8 cellular contexts compared by ENCODE assay signal in the genomic region with DNA sequence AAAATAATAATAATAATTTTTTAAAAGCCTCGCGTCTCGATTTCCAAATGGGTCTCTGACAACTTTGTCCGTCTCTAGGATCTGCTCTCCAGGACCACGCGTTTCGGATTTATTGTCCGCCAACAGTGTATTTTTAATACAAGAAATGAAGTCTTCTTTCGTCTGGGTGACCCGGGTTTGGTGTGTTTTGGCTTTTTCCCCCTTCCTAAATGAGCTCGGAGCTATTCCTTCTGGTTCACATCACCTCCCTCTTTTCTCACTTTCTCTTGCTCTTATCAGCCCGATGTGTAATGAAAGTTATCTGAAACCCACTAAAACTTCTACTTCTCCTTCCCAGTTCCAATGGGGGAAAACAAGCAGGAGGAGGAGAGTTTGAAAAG.
DNase-seq lines count a peak whose midpoint lies in the region; ATAC-seq lines count a peak whose summit lies in the region.

No MANE protein-coding gene starts in this region.

- no peaks in the 10 kb centered on the region for H3K36me3 ChIP-seq in iPS DF 6.9 (ENCODE audit: control insufficient read depth, insufficient read depth, low read length)

- POLR2A ChIA-PET in activated CD4-positive, alpha-beta T cell treated with anti-CD3 and anti-CD28 coated beads, Interleukin-2, amount 10 ng/mL, durations not matched to agents 7 days and 5 days (lab: Charles Lee), result no interaction called here
- POLR2A ChIA-PET in activated CD8-positive, alpha-beta T cell treated with anti-CD3 and anti-CD28 coated beads, Interleukin-2, amount 10 ng/mL, durations not matched to agents 7 days and 5 days (lab: Charles Lee), result interaction anchor here (0.5 kb wide), 1 partner anchor 183 kb away, joined by 3 read pairs; no protein-coding TSS in a partner anchor

- H3K27me3 ChIP-seq in iPS DF 6.9 (ENCODE audit: control insufficient read depth, insufficient read depth, low read length), result peaks cover 14% of the 10 kb centered on the region

- no peak for DNase-seq in activated CD4-positive, alpha-beta T cell treated with anti-CD3 and anti-CD28 coated beads, Interleukin-2, amount 10 ng/mL, durations not matched to agents 7 days and 5 days
- no peak for DNase-seq in activated CD4-positive, alpha-beta T cell treated with anti-CD3 and anti-CD28 coated beads, Interleukin-2, amount 50 U/mL, for 1 hour
- no peak for DNase-seq in activated CD8-positive, alpha-beta T cell treated with anti-CD3 and anti-CD28 coated beads, Interleukin-2, amount 10 ng/mL, durations not matched to agents 7 days and 5 days
- DNase-seq in iPS DF 6.9 (ENCODE audit: low read depth, low spot score) (no peak), KBM-7 (no peak), NCI-H2081 treated with DMSO at 0.1 percent for 48 hours (lab: John Stamatoyannopoulos, UW) (no peak)
- DNase-seq in stimulated activated naive B cell treated with anti-CD40 and anti-IgM and Interleukin-4, amounts not matched to agents 10 μg/mL and 1 μg/mL and 100 μg/mL, for 72 hours, result no peak

- H3K4me3 Mint-ChIP-seq in activated CD4-positive, alpha-beta T cell treated with anti-CD3 and anti-CD28 coated beads, Interleukin-2, amount 10 ng/mL, durations not matched to agents 7 days and 5 days, result peak overlapping the region; percentile 45
- peak overlapping the region; percentile 65 for H3K4me3 Mint-ChIP-seq in activated CD8-positive, alpha-beta T cell treated with anti-CD3 and anti-CD28 coated beads, Interleukin-2, amount 10 ng/mL, durations not matched to agents 7 days and 5 days
- peak overlapping the region; percentile 77 to 78 for H3K4me3 Mint-ChIP-seq in stimulated activated naive B cell treated with anti-CD40 and anti-IgM and Interleukin-4, amounts not matched to agents 10 μg/mL and 1 μg/mL and 100 μg/mL, for 72 hours

- WGBS in iPS DF 6.9 (ENCODE audit: insufficient coverage, insufficient read length), result no CpG with 5 or more reads among the region's 12 CpGs

- peaks cover 18% of the 10 kb centered on the region for H3K4me1 Mint-ChIP-seq in activated CD4-positive, alpha-beta T cell treated with anti-CD3 and anti-CD28 coated beads, Interleukin-2, amount 10 ng/mL, durations not matched to agents 7 days and 5 days
- peaks cover 23% of the 10 kb centered on the region for H3K4me1 Mint-ChIP-seq in activated CD8-positive, alpha-beta T cell treated with anti-CD3 and anti-CD28 coated beads, Interleukin-2, amount 10 ng/mL, durations not matched to agents 7 days and 5 days (ENCODE audit: low read depth)
- peaks cover 13 to 28% of the 10 kb centered on the region in 2 donors for H3K4me1 Mint-ChIP-seq in stimulated activated naive B cell treated with anti-CD40 and anti-IgM and Interleukin-4, amounts not matched to agents 10 μg/mL and 1 μg/mL and 100 μg/mL, for 72 hours

- H3K27ac Mint-ChIP-seq in activated CD4-positive, alpha-beta T cell treated with anti-CD3 and anti-CD28 coated beads, Interleukin-2, amount 10 ng/mL, durations not matched to agents 7 days and 5 days, result no peak overlapping the region
- H3K27ac Mint-ChIP-seq in activated CD8-positive, alpha-beta T cell treated with anti-CD3 and anti-CD28 coated beads, Interleukin-2, amount 10 ng/mL, durations not matched to agents 7 days and 5 days, result no peak overlapping the region
- peak overlapping the region; percentile 63 for H3K27ac Mint-ChIP-seq in stimulated activated naive B cell treated with anti-CD40 and anti-IgM and Interleukin-4, amounts not matched to agents 10 μg/mL and 1 μg/mL and 100 μg/mL, for 72 hours

- in situ Hi-C loops in KBM-7 (cut with MboI; ENCODE audit: low pct_unique_long_range_greater_than_20kb, low sequenced_read_pairs), result loop anchor here (25.0 kb wide), 1 partner anchor 515 kb away; a partner anchor contains a TSS

- no peaks in the 10 kb centered on the region for H3K9me3 Mint-ChIP-seq in activated CD4-positive, alpha-beta T cell treated with anti-CD3 and anti-CD28 coated beads, Interleukin-2, amount 10 ng/mL, durations not matched to agents 7 days and 5 days
- no peaks in the 10 kb centered on the region for H3K9me3 Mint-ChIP-seq in activated CD8-positive, alpha-beta T cell treated with anti-CD3 and anti-CD28 coated beads, Interleukin-2, amount 10 ng/mL, durations not matched to agents 7 days and 5 days (ENCODE audit: insufficient read depth)
- no peaks in the 10 kb centered on the region for H3K9me3 Mint-ChIP-seq in stimulated activated naive B cell treated with anti-CD40 and anti-IgM and Interleukin-4, amounts not matched to agents 10 μg/mL and 1 μg/mL and 100 μg/mL, for 72 hours

- no peaks in the 10 kb centered on the region for H3K4me1 ChIP-seq in iPS DF 6.9 (ENCODE audit: control insufficient read depth, insufficient read depth, low read length)

- H3K27ac ChIP-seq in iPS DF 6.9 (ENCODE audit: low read length), result no peak overlapping the region

- peaks cover 75% of the 10 kb centered on the region for H3K27me3 Mint-ChIP-seq in activated CD4-positive, alpha-beta T cell treated with anti-CD3 and anti-CD28 coated beads, Interleukin-2, amount 10 ng/mL, durations not matched to agents 7 days and 5 days
- peaks cover 66% of the 10 kb centered on the region for H3K27me3 Mint-ChIP-seq in activated CD8-positive, alpha-beta T cell treated with anti-CD3 and anti-CD28 coated beads, Interleukin-2, amount 10 ng/mL, durations not matched to agents 7 days and 5 days (ENCODE audit: low read depth)
- H3K27me3 Mint-ChIP-seq in stimulated activated naive B cell treated with anti-CD40 and anti-IgM and Interleukin-4, amounts not matched to agents 10 μg/mL and 1 μg/mL and 100 μg/mL, for 72 hours, result peaks cover 55 to 60% of the 10 kb centered on the region in 2 donors

- H3K4me3 ChIP-seq in iPS DF 6.9 (ENCODE audit: low read length), result peak overlapping the region; percentile 67; the same call in 1 of the 2 replicates

- no peaks in the 10 kb centered on the region for H3K9me3 ChIP-seq in iPS DF 6.9 (ENCODE audit: control insufficient read depth, insufficient read depth, low read length)

- CTCF ChIA-PET in activated CD4-positive, alpha-beta T cell treated with anti-CD3 and anti-CD28 coated beads, Interleukin-2, amount 10 ng/mL, durations not matched to agents 7 days and 5 days (lab: Charles Lee), result interaction anchor here (3.1 kb wide), 1 partner anchor 522 kb away, joined by 18 read pairs; no protein-coding TSS in a partner anchor
- CTCF ChIA-PET in activated CD8-positive, alpha-beta T cell treated with anti-CD3 and anti-CD28 coated beads, Interleukin-2, amount 10 ng/mL, durations not matched to agents 7 days and 5 days (lab: Charles Lee), result interaction anchor here (0.9 to 6.2 kb wide), 2 partner anchors 9 to 522 kb away, joined by 3 to 57 read pairs; no protein-coding TSS in a partner anchor

- H3K36me3 Mint-ChIP-seq in activated CD4-positive, alpha-beta T cell treated with anti-CD3 and anti-CD28 coated beads, Interleukin-2, amount 10 ng/mL, durations not matched to agents 7 days and 5 days (ENCODE audit: low read depth), result no peaks in the 10 kb centered on the region
- H3K36me3 Mint-ChIP-seq in activated CD8-positive, alpha-beta T cell treated with anti-CD3 and anti-CD28 coated beads, Interleukin-2, amount 10 ng/mL, durations not matched to agents 7 days and 5 days (ENCODE audit: low read depth), result peaks cover 2% of the 10 kb centered on the region
- H3K36me3 Mint-ChIP-seq in stimulated activated naive B cell treated with anti-CD40 and anti-IgM and Interleukin-4, amounts not matched to agents 10 μg/mL and 1 μg/mL and 100 μg/mL, for 72 hours, result no peaks in the 10 kb centered on the region

- ATAC-seq in activated CD8-positive, alpha-beta T cell treated with anti-CD3 and anti-CD28 coated beads, Interleukin-2, amount 10 ng/mL, durations not matched to agents 7 days and 5 days, result no peak
- ATAC-seq in stimulated activated naive B cell treated with anti-CD40 and anti-IgM and Interleukin-4, amounts not matched to agents 10 μg/mL and 1 μg/mL and 100 μg/mL, for 72 hours (replicated peaks), result no peak
- ATAC-seq in GM19328 (IDR thresholded peaks at IDR 0.05; ENCODE audit: unreplicated experiment), result no peak
